In genomic region chr18:25594351-25594750, GRCh38 we compare ENCODE assay signal across 21 cellular contexts.
DNase-seq lines count a peak whose midpoint lies in the region; ATAC-seq, FAIRE-seq and TF ChIP-seq lines count a peak whose summit lies in the region.
"Had no signal": no experiment of that assay in that cellular context is flagged by ENCODE, and none has a peak within 500 bp of the region (broad histone marks: within the 10 kb centered on the region; RNA-seq: fewer than 3 reads in every experiment).

No MANE protein-coding gene starts in this region.

- POLR2A ChIA-PET in IMR-90 (lab: Charles Lee; ENCODE audit: unreplicated experiment) = no interaction called here

- no peak overlapping the region for H2BK15ac ChIP-seq in IMR-90 (ENCODE audit: low read depth, low read length)

- no peak overlapping the region for H4K91ac ChIP-seq in IMR-90 (ENCODE audit: insufficient read depth, low read depth, low read length)

- no peaks in the 10 kb centered on the region for H4K20me1 ChIP-seq in IMR-90 (ENCODE audit: insufficient read depth, low read length)
- no peaks in the 10 kb centered on the region for H4K20me1 ChIP-seq in astrocyte (ENCODE audit: insufficient read depth, low read length)

- H3K79me2 ChIP-seq in astrocyte (ENCODE audit: insufficient read depth, low read length) = no peaks in the 10 kb centered on the region

- peaks cover 2% of the 10 kb centered on the region for H3K9me3 Mint-ChIP-seq in astrocyte (ENCODE audit: unreplicated experiment)
- no peaks in the 10 kb centered on the region for H3K9me3 Mint-ChIP-seq in natural killer cell

- intact Hi-C loops in IMR-90 (cut with micrococcal nuclease) = no loop called here
- intact Hi-C loops in natural killer cell (cut with micrococcal nuclease) = no loop called here

- peak; percentile 19 for DNase-seq in AG08395 (ENCODE audit: low spot score)
- DNase-seq in IMR-90 = peak; percentile 16
- DNase-seq in astrocyte (ENCODE audit: low read depth) = peak; percentile 71
- DNase-seq in foreskin fibroblast = peak; percentile 1 to 5
- DNase-seq in MV-4-11 (lab: John Stamatoyannopoulos, UW) = no peak
- no peak for DNase-seq in caudate nucleus (lab: John Stamatoyannopoulos, UW)
- no peak for DNase-seq in T1000 (lab: John Stamatoyannopoulos, UW)
- no peak for DNase-seq in natural killer cell
- DNase-seq: DMS153, KG1, MM.1S, NCI-H1105 treated with DMSO at 0.1 percent for 48 hours, NCI-H187 treated with DMSO at 0.1 percent for 48 hours, NCI-H446, NCI-H774, SHP77 treated with DMSO at 0.1 percent for 48 hours had no signal

- no peak overlapping the region for H3K27ac Mint-ChIP-seq in astrocyte (ENCODE audit: unreplicated experiment)
- no peak overlapping the region for H3K27ac Mint-ChIP-seq in natural killer cell

- H3K4ac ChIP-seq in IMR-90 (ENCODE audit: low read depth, low read length) = no peak overlapping the region

- H2AK5ac ChIP-seq in IMR-90 (ENCODE audit: low read depth, low read length) = no peak overlapping the region

- no peaks in the 10 kb centered on the region for H3K27me3 Mint-ChIP-seq in astrocyte (ENCODE audit: low read depth, unreplicated experiment)
- no peaks in the 10 kb centered on the region for H3K27me3 Mint-ChIP-seq in natural killer cell (ENCODE audit: low read depth in 2 of 2)

- H3K36me3 ChIP-seq in IMR-90 (ENCODE audit: control insufficient read depth, insufficient read depth, low read length) (no peaks in the 10 kb centered on the region), astrocyte (ENCODE audit: insufficient read depth, low read length) (no peaks in the 10 kb centered on the region)

- no peak overlapping the region for H2BK20ac ChIP-seq in IMR-90 (ENCODE audit: low read depth, low read length)

- FAIRE-seq in astrocyte (lab: Jason Lieb, UNC) = no peak
- FAIRE-seq: G401.6, GM12891 had no signal

- no peak overlapping the region for H2BK5ac ChIP-seq in IMR-90 (ENCODE audit: low read depth, low read length, poor library complexity, severe bottlenecking)

- CTCF ChIA-PET in IMR-90 (lab: Yijun Ruan, JAX) = no interaction called here

- no peaks in the 10 kb centered on the region for H3K79me1 ChIP-seq in IMR-90 (ENCODE audit: low read depth in 1 of 2, low read length in 2 of 2)

- no peak overlapping the region for H4K8ac ChIP-seq in IMR-90 (ENCODE audit: low read depth in 2 of 2, low read length in 2 of 2)

- H3K4me1 ChIP-seq in IMR-90 (ENCODE audit: control insufficient read depth, insufficient read depth, low read length) (no peaks in the 10 kb centered on the region), astrocyte (ENCODE audit: insufficient read depth, low read length) (no peaks in the 10 kb centered on the region)

- H3K14ac ChIP-seq in IMR-90 (replicated peaks; ENCODE audit: low read depth, low read length) = no peak overlapping the region

- dilution Hi-C loops in IMR-90 (cut with HindIII; ENCODE audit: low sequenced_read_pairs, unreplicated experiment) = no loop called here

- H3K36me3 Mint-ChIP-seq in astrocyte (ENCODE audit: low read depth, unreplicated experiment) (no peaks in the 10 kb centered on the region), natural killer cell (no peaks in the 10 kb centered on the region)

- H4K5ac ChIP-seq in IMR-90 (ENCODE audit: low read depth, low read length) = no peak overlapping the region

- in situ Hi-C loops in IMR-90 (cut with MboI; ENCODE audit: low sequenced_read_pairs) = no loop called here

- ATAC-seq in IMR-90 (ENCODE audit: low read depth) = no peak
- no peak for ATAC-seq in natural killer cell
- ATAC-seq: HCT116, Panc1 had no signal

- no TSS peak for BruUV-seq in IMR-90 (replicated peaks; lab: Mats Ljungman, UMichigan)

- H3K4me1 Mint-ChIP-seq in astrocyte (ENCODE audit: low read depth, unreplicated experiment) = peaks cover 8% of the 10 kb centered on the region
- H3K4me1 Mint-ChIP-seq in natural killer cell = peaks cover 0 to 2% of the 10 kb centered on the region in 2 donors

- H3K9me3 ChIP-seq in IMR-90 (ENCODE audit: control insufficient read depth, insufficient read depth, low read length) = no peaks in the 10 kb centered on the region
- no peaks in the 10 kb centered on the region for H3K9me3 ChIP-seq in astrocyte (ENCODE audit: insufficient read depth, low read depth, low read length)

- no peak overlapping the region for H2AK9ac ChIP-seq in IMR-90 (replicated peaks; ENCODE audit: low read depth, low read length, poor library complexity)

- H3K4me3 ChIP-seq in IMR-90 (ENCODE audit: insufficient read depth, low read depth, low read length) (no peak overlapping the region), astrocyte (ENCODE audit: insufficient read depth, low read depth, low read length) (no peak overlapping the region), foreskin fibroblast (ENCODE audit: low read depth in 1 of 2, low read length in 2 of 2) (no peak overlapping the region)

- no CpG with 5 or more reads among the region's 1 CpG for WGBS in IMR-90 (ENCODE audit: extremely low coverage in 2 of 2, insufficient read length in 1 of 2), 2 experiments

- H2AFZ ChIP-seq in IMR-90 (replicated peaks; ENCODE audit: low read length, poor library complexity) (no peak overlapping the region), astrocyte (ENCODE audit: low read depth, low read length) (no peak overlapping the region)

- H3K9ac ChIP-seq in IMR-90 (ENCODE audit: low read depth, low read length) (no peak overlapping the region), astrocyte (ENCODE audit: low read length) (no peak overlapping the region)

- H3K56ac ChIP-seq in IMR-90 (ENCODE audit: extremely low read depth, insufficient read depth, low read length) = no peak overlapping the region

- H3K9me1 ChIP-seq in IMR-90 (ENCODE audit: insufficient read depth, low read length) = no peaks in the 10 kb centered on the region

- no peak overlapping the region for H3K4me3 Mint-ChIP-seq in astrocyte (ENCODE audit: unreplicated experiment)
- no peak overlapping the region for H3K4me3 Mint-ChIP-seq in natural killer cell

- no peaks in the 10 kb centered on the region; the same call in 1 of the 2 replicates for H3K27me3 ChIP-seq in IMR-90 (ENCODE audit: control insufficient read depth, insufficient read depth, low read length)
- H3K27me3 ChIP-seq in astrocyte (ENCODE audit: insufficient read depth, low read length) = no peaks in the 10 kb centered on the region

- no peak for TF ChIP-seq RAD21 in IMR-90 (IDR thresholded peaks at IDR 0.05; ENCODE audit: low read length)

- H2BK120ac ChIP-seq in IMR-90 (ENCODE audit: low read depth, low read length) = no peak overlapping the region

- no peak overlapping the region for H3K4me2 ChIP-seq in IMR-90 (ENCODE audit: low read depth, low read length)
- H3K4me2 ChIP-seq in astrocyte (ENCODE audit: low read length) = no peak overlapping the region

- TF ChIP-seq CTCF in IMR-90 (conservative IDR thresholded peaks at IDR 0.05; ENCODE audit: low read depth, low read length) = no peak
- TF ChIP-seq CTCF in astrocyte (IDR thresholded peaks at IDR 0.05; ENCODE audit: insufficient read depth, low read depth, low read length) = no peak
- TF ChIP-seq CTCF in foreskin fibroblast (IDR thresholded peaks at IDR 0.05; ENCODE audit: low read depth, low read length) = no peak
- TF ChIP-seq CTCF in natural killer cell (IDR thresholded peaks at IDR 0.05) = no peak

- H3K27ac ChIP-seq in IMR-90 (ENCODE audit: insufficient read depth, low read length) (no peak overlapping the region), astrocyte (ENCODE audit: low read depth, low read length) (no peak overlapping the region), caudate nucleus (ENCODE audit: low read depth, low read length) (no peak overlapping the region)
- H3K27ac ChIP-seq: C4-2B had no signal

- no peak overlapping the region for H3K18ac ChIP-seq in IMR-90 (ENCODE audit: low read depth, low read length)

- no peak overlapping the region for H3K23ac ChIP-seq in IMR-90 (ENCODE audit: low read depth, low read length)

- TF ChIP-seq POLR2A in IMR-90 (IDR thresholded peaks at IDR 0.05; ENCODE audit: low read depth, low read length) = no peak

TF ChIP-seq in IMR-90, 13 proteins besides CTCF, POLR2A, EP300 and RAD21:
- no peak for TF ChIP-seq FOS (IDR thresholded peaks at IDR 0.05; ENCODE audit: low read depth, low read length)
- no peak for TF ChIP-seq USF2 (IDR thresholded peaks at IDR 0.05; ENCODE audit: low read depth, low read length)
- TF ChIP-seq SMC3 (IDR thresholded peaks at IDR 0.05; ENCODE audit: low read depth, low read length) = no peak
- no peak for TF ChIP-seq NFE2L2 (IDR thresholded peaks at IDR 0.05; ENCODE audit: low read depth, low read length)
- TF ChIP-seq CHD1 (IDR thresholded peaks at IDR 0.05; ENCODE audit: low read depth, low read length) = no peak
- TF ChIP-seq BHLHE40 (IDR thresholded peaks at IDR 0.05; ENCODE audit: low read depth, low read length) = no peak
- TF ChIP-seq ELK1 (IDR thresholded peaks at IDR 0.05; ENCODE audit: borderline replicate concordance, low read depth, low read length) = no peak
- no peak for TF ChIP-seq MAFK (IDR thresholded peaks at IDR 0.05; ENCODE audit: low read depth, low read length)
- TF ChIP-seq CEBPB (IDR thresholded peaks at IDR 0.05; ENCODE audit: low read depth, low read length) = no peak
- no peak for TF ChIP-seq MXI1 (IDR thresholded peaks at IDR 0.05; ENCODE audit: borderline replicate concordance, low read depth, low read length)
- no peak for TF ChIP-seq MAZ (IDR thresholded peaks at IDR 0.05; ENCODE audit: borderline replicate concordance, low read depth, low read length)
- TF ChIP-seq RCOR1 (IDR thresholded peaks at IDR 0.05; ENCODE audit: insufficient replicate concordance, low read length) = no peak
- TF ChIP-seq RFX5 (IDR thresholded peaks at IDR 0.05; ENCODE audit: low read depth, low read length) = no peak

Comparison
In these comparisons a context has a peak if more than half of its experiments do, and no peak if none do; other contexts are left out.
1. DNase-seq: peak in AG08395 (single experiment), IMR-90 (single experiment), astrocyte (single experiment) and foreskin fibroblast (2 of 2); none in MV-4-11 (single experiment), caudate nucleus (0 of 61), T1000 (single experiment) and natural killer cell (single experiment).